Comparison of ENCODE assay signal across 17 cellular contexts in genomic region chr11:34525887-34526657, GRCh38. TPM values are rescaled to one million over a fixed set of nuclear protein-coding genes. Genes with fewer than 3 reads are reported as not detected.
"Had no signal": no experiment of that assay in that cellular context is flagged by ENCODE, and none has a peak within 500 bp of the region (broad histone marks: within the 10 kb centered on the region; RNA-seq: fewer than 3 reads in every experiment).

No MANE protein-coding gene starts in this region.

- H3K27ac Mint-ChIP-seq: dendritic cell treated with granulocyte-macrophage colony-stimulating factor and Interleukin-4, amounts not matched to agents 40 ng/mL and 50 ng/mL, for 4 days had no signal

- FAIRE-seq: TTC549 had no signal

- H3K27me3 ChIP-seq: body of pancreas, sigmoid colon had no signal

- ATAC-seq: body of pancreas had no signal

- H3K27ac ChIP-seq: body of pancreas, sigmoid colon had no signal

- H3K4me3 ChIP-seq: body of pancreas, sigmoid colon had no signal

- H3K36me3 ChIP-seq: sigmoid colon had no signal

- H3K4me3 Mint-ChIP-seq: dendritic cell treated with granulocyte-macrophage colony-stimulating factor and Interleukin-4, amounts not matched to agents 40 ng/mL and 50 ng/mL, for 4 days had no signal

- H3K9me3 Mint-ChIP-seq: dendritic cell treated with granulocyte-macrophage colony-stimulating factor and Interleukin-4, amounts not matched to agents 40 ng/mL and 50 ng/mL, for 4 days had no signal

- H3K9me3 ChIP-seq: body of pancreas, sigmoid colon had no signal

- DNase-seq: activated CD4-positive, CD25-positive, alpha-beta regulatory T cell; activated CD8-positive, alpha-beta memory T cell treated with anti-CD3 and anti-CD28 coated beads, Interleukin-2, amount 50 U/mL, for 4 hours; activated naive CD4-positive, alpha-beta T cell treated with Interleukin-2 at 50 U/mL for 16 hours; body of pancreas; central memory CD4-positive, alpha-beta T cell; erythroblast; hippocampal formation; kidney glomerular epithelial cell; sigmoid colon; stimulated activated naive CD4-positive, alpha-beta T cell treated with Interleukin-2 at 50 U/mL for 16 hours had no signal

- H3K4me1 ChIP-seq: body of pancreas, sigmoid colon had no signal

RNA-seq across cellular contexts. Expression of gene ELF5, which starts 12.5 kb away (rescaled TPM):
- total RNA-seq: body of pancreas; mesenteric fat pad; osteocyte; pulmonary artery endothelial cell; sigmoid colon; T-helper 1 cell treated with Interleukin-12 subunit alpha and Interleukin-12 subunit beta and Interleukin-4 antibody, amounts not matched to agents 30 ng/mL and 1 ng/mL, for 36 hours had no signal
- polyA plus RNA-seq: neural cell, sigmoid colon had no signal
